In genomic region chr10:98337484-98337883, GRCh38 we compare ENCODE assay signal across 24 cellular contexts.
"Had no signal": no experiment of that assay in that cellular context is flagged by ENCODE, and none has a peak within 500 bp of the region (broad histone marks: within the 10 kb centered on the region; RNA-seq: fewer than 3 reads in every experiment).

No MANE protein-coding gene starts in this region.

- H3K9me3 Mint-ChIP-seq: effector memory CD8-positive, alpha-beta T cell; naive thymus-derived CD8-positive, alpha-beta T cell; nephron progenitor cell; stimulated activated effector memory CD8-positive, alpha-beta T cell treated with anti-CD3 and anti-CD28 coated beads, Interleukin-12 subunit alpha, Interleukin-12 subunit beta, amount 100 ng/mL, for 72 hours had no signal

- H3K27me3 Mint-ChIP-seq: effector memory CD8-positive, alpha-beta T cell had no signal

- ATAC-seq: effector memory CD8-positive, alpha-beta T cell; heart left ventricle; naive thymus-derived CD8-positive, alpha-beta T cell; right lobe of liver; stimulated activated effector memory CD8-positive, alpha-beta T cell treated with anti-CD3 and anti-CD28 coated beads, Interleukin-12 subunit alpha, Interleukin-12 subunit beta, amount 100 ng/mL, for 72 hours had no signal

- H3K36me3 Mint-ChIP-seq: naive thymus-derived CD8-positive, alpha-beta T cell; stimulated activated effector memory CD8-positive, alpha-beta T cell treated with anti-CD3 and anti-CD28 coated beads, Interleukin-12 subunit alpha, Interleukin-12 subunit beta, amount 100 ng/mL, for 72 hours; type B pancreatic cell had no signal

- H3K27ac Mint-ChIP-seq: naive thymus-derived CD8-positive, alpha-beta T cell; nephron progenitor cell; stimulated activated effector memory CD8-positive, alpha-beta T cell treated with anti-CD3 and anti-CD28 coated beads, Interleukin-12 subunit alpha, Interleukin-12 subunit beta, amount 100 ng/mL, for 72 hours; type B pancreatic cell had no signal

- H3K4me1 ChIP-seq: colonic mucosa, pancreas, right lobe of liver, testis had no signal

- H3K4me3 Mint-ChIP-seq: effector memory CD8-positive, alpha-beta T cell; naive thymus-derived CD8-positive, alpha-beta T cell; nephron progenitor cell; stimulated activated effector memory CD8-positive, alpha-beta T cell treated with anti-CD3 and anti-CD28 coated beads, Interleukin-12 subunit alpha, Interleukin-12 subunit beta, amount 100 ng/mL, for 72 hours; type B pancreatic cell had no signal

- H3K4me3 ChIP-seq: colonic mucosa, esophagus squamous epithelium, heart left ventricle, left lung, pancreas, right lobe of liver, stomach, testis, tibial artery had no signal

- H3K27me3 ChIP-seq: colonic mucosa, left lung, pancreas, right lobe of liver, testis had no signal

- H3K36me3 ChIP-seq: colonic mucosa, esophagus squamous epithelium, heart left ventricle, left lung, pancreas, right lobe of liver, stomach, tibial artery had no signal

- DNase-seq: central memory CD4-positive, alpha-beta T cell; colonic mucosa; effector memory CD8-positive, alpha-beta T cell; erythroblast; esophagus squamous epithelium; foreskin melanocyte; heart left ventricle; hippocampal formation; left cardiac atrium; left lung; mesendoderm; naive thymus-derived CD8-positive, alpha-beta T cell; nephron progenitor cell; nucleus accumbens; pancreas; right lobe of liver; stimulated activated CD4-positive, alpha-beta T cell treated with anti-CD3 and anti-CD28 coated beads, Interleukin-2, amount 100 ng/mL, for 24 hours; stimulated activated CD4-positive, alpha-beta T cell treated with anti-CD3 and anti-CD28 coated beads, Interleukin-4, amount 100 ng/mL, for 24 hours; stimulated activated naive CD4-positive, alpha-beta T cell treated with Interleukin-2 at 50 U/mL for 16 hours; stomach; testis had no signal

- H3K27ac ChIP-seq: colonic mucosa, heart left ventricle, left lung, pancreas, right lobe of liver, testis, tibial artery had no signal

- H3K9me3 ChIP-seq: colonic mucosa, esophagus squamous epithelium, heart left ventricle, left lung, pancreas, right lobe of liver, stomach, testis, tibial artery had no signal
